Comparison of ENCODE assay signal across 8 cellular contexts in genomic region chr11:124745835-124746620, GRCh38. TPM values are rescaled to one million over a fixed set of nuclear protein-coding genes. Genes with fewer than 3 reads are reported as not detected.
A peak's percentile ranks its signal among the peaks of the same experiment; 100 is the strongest.
DNase-seq lines count a peak whose midpoint lies in the region; ATAC-seq and TF ChIP-seq lines count a peak whose summit lies in the region.

No MANE protein-coding gene starts in this region.

- H4K8ac ChIP-seq in trophoblast cell (ENCODE audit: low read depth, low read length) = no peak overlapping the region

- intact Hi-C loops in heart left ventricle (cut with DNase I) = loop anchor here in 2 of 10 donors (2.0 kb wide), 1 partner anchor 15 kb away; no protein-coding TSS in a partner anchor
- intact Hi-C loops in Right ventricle myocardium superior (cut with DNase I) = no loop called here

- no peak overlapping the region for H3K14ac ChIP-seq in trophoblast cell (ENCODE audit: low read length)

- no peak overlapping the region for H4K12ac ChIP-seq in trophoblast cell (ENCODE audit: low read depth, low read length)

- H3K9ac ChIP-seq in fibroblast of lung (ENCODE audit: insufficient read depth, low read length) (peak overlapping the region; percentile 48), trophoblast cell (ENCODE audit: low read length) (no peak overlapping the region)

- H2BK5ac ChIP-seq in trophoblast cell (ENCODE audit: low read depth, low read length, poor library complexity) = no peak overlapping the region

- peak overlapping the region; percentile 88 for H2AFZ ChIP-seq in fibroblast of lung (ENCODE audit: low read length)
- peak overlapping the region; percentile 2 for H2AFZ ChIP-seq in trophoblast cell (ENCODE audit: insufficient read depth, low read length, poor library complexity)

- no peaks in the 10 kb centered on the region for H4K20me1 ChIP-seq in fibroblast of lung (ENCODE audit: control insufficient read depth, extremely low read depth, insufficient read depth, low read length)

- H3K4ac ChIP-seq in trophoblast cell (ENCODE audit: low read depth, low read length) = no peak overlapping the region

- H3K4me3 ChIP-seq in heart left ventricle (peak overlapping the region; percentile 22 to 65 (median 50)), fibroblast of lung (replicated peaks in 1 of 4; ENCODE audit: control extremely low read depth in 1 of 4, insufficient read depth in 1 of 4, low read depth in 3 of 4, low read length in 4 of 4) (peak overlapping the region; percentile 27 to 73 (median 52)), trophoblast cell (ENCODE audit: low read depth, low read length) (peak overlapping the region; percentile 51), WERI-Rb-1 (ENCODE audit: low read depth, low read length) (no peak overlapping the region)

- peaks cover 9 to 73% (median 23%) of the 10 kb centered on the region in 9 donors for H3K27me3 ChIP-seq in heart left ventricle
- peaks cover 2% of the 10 kb centered on the region for H3K27me3 ChIP-seq in fibroblast of lung (ENCODE audit: control insufficient read depth, insufficient read depth, low read length)
- H3K27me3 ChIP-seq in trophoblast cell (ENCODE audit: insufficient read depth, low read length) = peaks cover 78% of the 10 kb centered on the region
- H3K27me3 ChIP-seq in WERI-Rb-1 (ENCODE audit: insufficient read depth, low read depth, severe bottlenecking) = no peaks in the 10 kb centered on the region

- H3K4me1 ChIP-seq in heart left ventricle (peaks cover 0 to 57% (median 29%) of the 10 kb centered on the region in 12 donors), fibroblast of lung (ENCODE audit: control insufficient read depth, extremely low read depth, insufficient read depth, low read length) (peaks cover 9% of the 10 kb centered on the region), trophoblast cell (ENCODE audit: control insufficient read depth in 1 of 2, insufficient read depth in 2 of 2, low read length in 2 of 2) (peaks cover 6 to 12% of the 10 kb centered on the region in 2 experiments)

- no peak overlapping the region for H2BK12ac ChIP-seq in trophoblast cell (ENCODE audit: low read length)

- 14 to 27% (median 24%) methylated on average over 37 to 41 of the region's 41 CpGs for WGBS in heart left ventricle, 4 donors
- no CpG with 5 or more reads among the region's 41 CpGs for WGBS in trophoblast cell (ENCODE audit: extremely low coverage, insufficient coverage, insufficient read length)

- peak overlapping the region in 9 of 12 donors; percentile 9 to 71 (median 57) for H3K27ac ChIP-seq in heart left ventricle
- H3K27ac ChIP-seq in fibroblast of lung (ENCODE audit: insufficient read depth, low read length) = peak overlapping the region; percentile 38
- no peak overlapping the region for H3K27ac ChIP-seq in trophoblast cell (ENCODE audit: low read depth, low read length)
- H3K27ac ChIP-seq in WERI-Rb-1 = no peak overlapping the region

- no peak for TF ChIP-seq POLR2A in heart left ventricle (IDR thresholded peaks at IDR 0.05)

- H3K79me1 ChIP-seq in trophoblast cell (ENCODE audit: low read length) = no peaks in the 10 kb centered on the region

- H2AK5ac ChIP-seq in trophoblast cell (ENCODE audit: low read length) = no peak overlapping the region

- H3K79me2 ChIP-seq in fibroblast of lung (ENCODE audit: control insufficient read depth, insufficient read depth, low read length) (no peaks in the 10 kb centered on the region), trophoblast cell (ENCODE audit: control insufficient read depth, insufficient read depth, low read length, poor library complexity) (no peaks in the 10 kb centered on the region)

- TF ChIP-seq CTCF in heart left ventricle (IDR thresholded peaks at IDR 0.05) (no peak), fibroblast of lung (conservative IDR thresholded peaks at IDR 0.05 in 1 of 2, IDR thresholded peaks at IDR 0.05 in 1 of 2; ENCODE audit: low read depth in 1 of 2, low read length in 2 of 2) (peak; percentile 14 to 44), WERI-Rb-1 (IDR thresholded peaks at IDR 0.05; ENCODE audit: low read depth, low read length) (no peak)

- H3K23ac ChIP-seq in trophoblast cell (ENCODE audit: low read length) = no peak overlapping the region

- H3K4me2 ChIP-seq in fibroblast of lung (ENCODE audit: extremely low read depth, insufficient read depth, low read length) (peak overlapping the region; percentile 95), trophoblast cell (ENCODE audit: low read length) (peak overlapping the region; percentile 63)

- no peak overlapping the region for H3K18ac ChIP-seq in trophoblast cell (ENCODE audit: low read length)

- ATAC-seq in heart left ventricle = peak in 1 of 4 donors; percentile 5
- no peak for ATAC-seq in Right ventricle myocardium superior (ENCODE audit: poor library complexity)
- ATAC-seq in HG03159 (IDR thresholded peaks at IDR 0.05; ENCODE audit: unreplicated experiment) = peak; percentile 17

- no peak overlapping the region for H4K91ac ChIP-seq in trophoblast cell (ENCODE audit: low read depth, low read length)

- H2BK120ac ChIP-seq in trophoblast cell (ENCODE audit: insufficient read depth, low read length, poor library complexity) = no peak overlapping the region

- no peaks in the 10 kb centered on the region for H3K9me3 ChIP-seq in heart left ventricle
- no peaks in the 10 kb centered on the region for H3K9me3 ChIP-seq in fibroblast of lung (ENCODE audit: control insufficient read depth, insufficient read depth, low read depth, low read length)
- H3K9me3 ChIP-seq in trophoblast cell (ENCODE audit: insufficient read depth, low read depth, low read length) = peaks cover 4% of the 10 kb centered on the region
- no peaks in the 10 kb centered on the region for H3K9me3 ChIP-seq in WERI-Rb-1 (ENCODE audit: severe bottlenecking)

- H3K36me3 ChIP-seq in heart left ventricle (peaks cover 0 to 4% (median 0%) of the 10 kb centered on the region in 9 donors), fibroblast of lung (ENCODE audit: control insufficient read depth, insufficient read depth, low read length) (no peaks in the 10 kb centered on the region), trophoblast cell (ENCODE audit: control insufficient read depth in 1 of 2, insufficient read depth in 2 of 2, low read length in 2 of 2) (no peaks in the 10 kb centered on the region), WERI-Rb-1 (no peaks in the 10 kb centered on the region)

- DNase-seq in heart left ventricle (no peak), Right ventricle myocardium superior (no peak), fibroblast of lung (ENCODE audit: low read depth in 2 of 2) (no peak), trophoblast cell (peak; percentile 52 to 66), WERI-Rb-1 (no peak), SKM-1 treated with dmso at 0.1 percent for 144 hours (lab: John Stamatoyannopoulos, UW; ENCODE audit: unreplicated experiment) (no peak)
- peak; percentile 53 to 62 for DNase-seq in activated CD4-positive, alpha-beta T cell treated with anti-CD3 and anti-CD28 coated beads, Interleukin-2, amount 50 U/mL, for 48 hours

RNA-seq across cellular contexts. Expression of gene VSIG2, which starts 6.0 kb away (rescaled TPM):
- total RNA-seq in heart left ventricle (1 to 10 TPM in 6 of 9 donors, under 1 TPM in 3; 0.44 to 4.8 (median 1.4) TPM), Right ventricle myocardium superior (1.2 TPM), fibroblast of lung (not detected in 2 replicates)
- polyA plus RNA-seq in heart left ventricle (under 1 TPM; 0.42 to 0.61 TPM), fibroblast of lung (0.06 TPM in 1 of 2 replicates, not detected in the other)
- 0.09 and 0.15 TPM in 2 replicates for polyA plus RNA-seq in fibroblast of lung (2012)
- not detected in 2 replicates for polyA minus RNA-seq in fibroblast of lung (ENCODE audit: low replicate concordance)
- 0.04 TPM in 1 of 2 replicates, not detected in the other for polyA plus RNA-seq in trophoblast cell (2013)

RNA-seq across cellular contexts. Expression of gene NRGN, which starts 6.3 kb away (rescaled TPM):
- total RNA-seq in heart left ventricle (1 to 10 TPM; 1.2 to 9.0 (median 3.3) TPM), Right ventricle myocardium superior (3.6 TPM), fibroblast of lung (0.17 TPM in 1 of 2 replicates, not detected in the other)
- polyA plus RNA-seq in heart left ventricle (10 to 100 TPM in 1 of 2 donors, 1 to 10 TPM in 1; 4.4 to 13.8 TPM), fibroblast of lung (4.9 and 10.8 TPM in 2 replicates)
- polyA plus RNA-seq in fibroblast of lung (2012) = 10.9 and 21.1 TPM in 2 replicates
- 16.6 and 16.8 TPM in 2 replicates for polyA minus RNA-seq in fibroblast of lung (ENCODE audit: low replicate concordance)
- polyA plus RNA-seq in trophoblast cell (2013) = 0.63 and 0.67 TPM in 2 replicates

RNA-seq across cellular contexts. Expression of gene ESAM, which starts 16.1 kb away (rescaled TPM):
- total RNA-seq in heart left ventricle (100 to 1,000 TPM in 1 of 9 donors, 10 to 100 TPM in 8; 24.8 to 111 (median 43.3) TPM), Right ventricle myocardium superior (39.0 TPM), fibroblast of lung (under 0.01 and 0.26 TPM in 2 replicates)
- polyA plus RNA-seq in heart left ventricle (10 to 100 TPM; 35.9 to 81.2 TPM), fibroblast of lung (0.10 and 2.7 TPM in 2 replicates)
- 0.16 and 2.4 TPM in 2 replicates for polyA plus RNA-seq in fibroblast of lung (2012)
- 2.6 TPM in 1 of 2 replicates, not detected in the other for polyA minus RNA-seq in fibroblast of lung (ENCODE audit: low replicate concordance)
- polyA plus RNA-seq in trophoblast cell (2013) = 4.6 and 4.8 TPM in 2 replicates

RNA-seq across cellular contexts. Expression of gene MSANTD2, which starts 54.2 kb away (rescaled TPM):
- total RNA-seq in heart left ventricle (1 to 10 TPM; 2.2 to 5.4 (median 3.1) TPM), Right ventricle myocardium superior (4.0 TPM), fibroblast of lung (6.2 and 6.3 TPM in 2 replicates)
- polyA plus RNA-seq in heart left ventricle (1 to 10 TPM; 3.1 to 4.3 TPM), fibroblast of lung (5.6 and 6.6 TPM in 2 replicates)
- polyA plus RNA-seq in fibroblast of lung (2012) = 3.9 and 4.2 TPM in 2 replicates
- 1.1 and 1.6 TPM in 2 replicates for polyA minus RNA-seq in fibroblast of lung (ENCODE audit: low replicate concordance)
- 8.2 and 8.7 TPM in 2 replicates for polyA plus RNA-seq in trophoblast cell (2013)

Comparison
In these comparisons a context has a peak if more than half of its experiments do, and no peak if none do; other contexts are left out.
1. DNase-seq: peak in activated CD4-positive, alpha-beta T cell treated with anti-CD3 and anti-CD28 coated beads, Interleukin-2, amount 50 U/mL, for 48 hours (2 of 2) and trophoblast cell (2 of 2); none in heart left ventricle (0 of 5), Right ventricle myocardium superior (single experiment), fibroblast of lung (0 of 2), WERI-Rb-1 (single experiment) and SKM-1 treated with dmso at 0.1 percent for 144 hours (single experiment).
2. H3K27ac ChIP-seq: peak in heart left ventricle (9 of 12) and fibroblast of lung (single experiment); none in trophoblast cell (single experiment) and WERI-Rb-1 (single experiment).
3. CTCF ChIP-seq: peak in fibroblast of lung (2 of 2); none in heart left ventricle (0 of 12) and WERI-Rb-1 (single experiment).
4. RNA of gene ESAM, which starts 16.1 kb away (total RNA-seq): 24.8 to 111 TPM in heart left ventricle and 39.0 TPM in Right ventricle myocardium superior (single experiment); under 0.01 to 0.26 TPM in fibroblast of lung; every median in the first group is over 10 times any median in the second.